Comparison of ENCODE assay signal across 7 cellular contexts in the genomic region with DNA sequence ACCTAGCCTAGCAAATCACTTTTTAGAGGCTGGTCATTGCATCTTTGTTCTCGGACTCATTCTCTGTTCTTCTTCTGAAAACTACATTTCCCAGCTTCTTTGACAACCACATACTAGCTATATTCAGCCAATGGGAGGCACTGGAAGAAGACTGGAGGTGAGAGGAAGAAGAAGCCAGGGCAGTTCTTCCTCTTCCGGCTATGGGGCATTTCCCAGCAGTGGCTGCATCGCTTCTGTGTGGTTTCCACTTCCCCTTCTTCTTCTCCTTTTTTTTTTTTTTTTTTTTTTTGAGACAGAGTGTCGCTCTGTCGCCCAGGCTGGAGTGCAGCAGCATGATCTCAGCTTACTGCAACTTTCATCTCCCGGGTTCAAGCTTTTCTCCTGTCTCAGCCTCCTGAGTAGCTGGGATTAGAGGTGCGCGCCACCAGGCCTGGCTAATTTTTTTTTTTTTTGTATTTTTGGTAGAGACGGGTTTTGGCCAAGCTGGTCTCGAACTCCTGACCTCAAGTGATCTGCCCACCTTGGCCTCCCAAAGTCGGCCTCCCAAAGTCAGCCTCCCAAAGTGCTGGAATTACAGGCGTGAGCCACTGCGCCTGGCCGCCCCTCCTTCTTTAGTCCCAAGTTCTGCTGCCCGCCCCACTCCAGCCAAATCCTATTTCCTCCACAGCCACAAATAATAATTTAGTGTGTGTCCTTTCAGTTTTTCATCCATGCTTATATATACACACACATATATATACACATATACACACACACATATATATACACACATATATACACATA. TPM values are rescaled to one million over a fixed set of nuclear protein-coding genes. Genes with fewer than 3 reads are reported as not detected.
DNase-seq lines count a peak whose midpoint lies in the region; ATAC-seq and TF ChIP-seq lines count a peak whose summit lies in the region.

No MANE protein-coding gene starts in this region.

- peak; percentile 99 for DNase-seq in NOMO-1 treated with dmso at 0.1 percent for 144 hours (lab: John Stamatoyannopoulos, UW; ENCODE audit: unreplicated experiment)
- DNase-seq in stimulated activated effector memory CD8-positive, alpha-beta T cell treated with anti-CD3 and anti-CD28 coated beads, Interleukin-12 subunit alpha, Interleukin-12 subunit beta, amount 100 ng/mL, for 72 hours (ENCODE audit: low spot score in 2 of 2), result no peak
- no peak for DNase-seq in foreskin keratinocyte
- no peak for DNase-seq in dedifferentiated amniotic fluid mesenchymal stem cell (ENCODE audit: extremely low spot score)
- no peak for DNase-seq in NK-92 (lab: John Stamatoyannopoulos, UW; ENCODE audit: unreplicated experiment)

- H3K27me3 Mint-ChIP-seq in activated naive CD8-positive, alpha-beta T cell, result no peaks in the 10 kb centered on the region

- no peak overlapping the region for H3K27ac ChIP-seq in foreskin keratinocyte

- H3K9me3 Mint-ChIP-seq in activated naive CD8-positive, alpha-beta T cell (ENCODE audit: low read depth), result no peaks in the 10 kb centered on the region
- H3K9me3 Mint-ChIP-seq in stimulated activated effector memory CD8-positive, alpha-beta T cell treated with anti-CD3 and anti-CD28 coated beads, Interleukin-12 subunit alpha, Interleukin-12 subunit beta, amount 100 ng/mL, for 72 hours, result no peaks in the 10 kb centered on the region

- peak overlapping the region; percentile 76 for H3K4me3 Mint-ChIP-seq in activated naive CD8-positive, alpha-beta T cell
- H3K4me3 Mint-ChIP-seq in stimulated activated effector memory CD8-positive, alpha-beta T cell treated with anti-CD3 and anti-CD28 coated beads, Interleukin-12 subunit alpha, Interleukin-12 subunit beta, amount 100 ng/mL, for 72 hours, result peak overlapping the region; percentile 46

- peaks cover 9% of the 10 kb centered on the region for H3K27me3 ChIP-seq in foreskin keratinocyte

- peaks cover 4% of the 10 kb centered on the region for H3K4me1 ChIP-seq in foreskin keratinocyte

- ATAC-seq in GM21360 (IDR thresholded peaks at IDR 0.05; ENCODE audit: unreplicated experiment) (peak; percentile 52), foreskin keratinocyte (no peak)
- ATAC-seq in stimulated activated effector memory CD8-positive, alpha-beta T cell treated with anti-CD3 and anti-CD28 coated beads, Interleukin-12 subunit alpha, Interleukin-12 subunit beta, amount 100 ng/mL, for 72 hours, result peak; percentile 71

- peaks cover 13% of the 10 kb centered on the region for H3K4me1 Mint-ChIP-seq in activated naive CD8-positive, alpha-beta T cell (ENCODE audit: low read depth)
- peaks cover 16% of the 10 kb centered on the region for H3K4me1 Mint-ChIP-seq in stimulated activated effector memory CD8-positive, alpha-beta T cell treated with anti-CD3 and anti-CD28 coated beads, Interleukin-12 subunit alpha, Interleukin-12 subunit beta, amount 100 ng/mL, for 72 hours

- H3K27ac Mint-ChIP-seq in activated naive CD8-positive, alpha-beta T cell, result peak overlapping the region; percentile 87
- peak overlapping the region; percentile 50 for H3K27ac Mint-ChIP-seq in stimulated activated effector memory CD8-positive, alpha-beta T cell treated with anti-CD3 and anti-CD28 coated beads, Interleukin-12 subunit alpha, Interleukin-12 subunit beta, amount 100 ng/mL, for 72 hours

- H3K36me3 Mint-ChIP-seq in activated naive CD8-positive, alpha-beta T cell, result no peaks in the 10 kb centered on the region
- no peaks in the 10 kb centered on the region for H3K36me3 Mint-ChIP-seq in stimulated activated effector memory CD8-positive, alpha-beta T cell treated with anti-CD3 and anti-CD28 coated beads, Interleukin-12 subunit alpha, Interleukin-12 subunit beta, amount 100 ng/mL, for 72 hours

- no peak for TF ChIP-seq CTCF in foreskin keratinocyte (conservative IDR thresholded peaks at IDR 0.05)

RNA-seq across cellular contexts. Expression of a gene that starts 6.9 kb away (rescaled TPM):
- total RNA-seq in foreskin keratinocyte, result 40.5 and 46.9 TPM in 2 replicates
- 33.9 and 36.6 TPM in 2 replicates for polyA plus RNA-seq in foreskin keratinocyte

RNA-seq across cellular contexts. Expression of a gene that starts 45.4 kb away (rescaled TPM):
- total RNA-seq in foreskin keratinocyte, result 29.6 and 31.0 TPM in 2 replicates
- 12.8 and 15.7 TPM in 2 replicates for polyA plus RNA-seq in foreskin keratinocyte
